14 cellular contexts compared by ENCODE assay signal in genomic region chr3:187997946-187998561, GRCh38.
"Had no signal": no experiment of that assay in that cellular context is flagged by ENCODE, and none has a peak within 500 bp of the region (broad histone marks: within the 10 kb centered on the region; RNA-seq: fewer than 3 reads in every experiment).

No MANE protein-coding gene starts in this region.

- FAIRE-seq: colon, TTC549 had no signal

- H3K27me3 ChIP-seq: ascending aorta, tibial nerve, vagina had no signal

- H3K4me1 ChIP-seq: ascending aorta, psoas muscle, vagina had no signal

- ATAC-seq: activated naive CD8-positive, alpha-beta T cell treated with anti-CD3 and anti-CD28 coated beads, Interleukin-2, amount 50 U/mL, for 24 hours; psoas muscle; sciatic nerve; stimulated activated naive B cell treated with anti-CD40 and anti-IgM and Interleukin-4, amounts not matched to agents 10 μg/mL and 1 μg/mL and 100 μg/mL, for 72 hours had no signal

- H3K27ac Mint-ChIP-seq: stimulated activated naive B cell treated with anti-CD40 and anti-IgM and Interleukin-4, amounts not matched to agents 10 μg/mL and 1 μg/mL and 100 μg/mL, for 72 hours had no signal

- H3K27me3 Mint-ChIP-seq: activated naive CD8-positive, alpha-beta T cell treated with anti-CD3 and anti-CD28 coated beads, Interleukin-2, amount 50 U/mL, for 24 hours; stimulated activated naive B cell treated with anti-CD40 and anti-IgM and Interleukin-4, amounts not matched to agents 10 μg/mL and 1 μg/mL and 100 μg/mL, for 72 hours had no signal

- H3K9me3 ChIP-seq: ascending aorta, psoas muscle, tibial nerve, vagina had no signal

- H3K36me3 ChIP-seq: ascending aorta, tibial nerve, vagina had no signal

- DNase-seq: activated CD4-positive, CD25-positive, alpha-beta regulatory T cell; activated naive CD8-positive, alpha-beta T cell treated with anti-CD3 and anti-CD28 coated beads, Interleukin-2, amount 50 U/mL, for 24 hours; foreskin melanocyte; head of caudate nucleus; nucleus accumbens; psoas muscle; stimulated activated CD4-positive, alpha-beta T cell treated with anti-CD3 and anti-CD28 coated beads, Interleukin-2, amount 100 ng/mL, for 24 hours; stimulated activated naive B cell treated with anti-CD40 and anti-IgM and Interleukin-4, amounts not matched to agents 10 μg/mL and 1 μg/mL and 100 μg/mL, for 72 hours had no signal

- H3K9me3 Mint-ChIP-seq: activated naive CD8-positive, alpha-beta T cell treated with anti-CD3 and anti-CD28 coated beads, Interleukin-2, amount 50 U/mL, for 24 hours; stimulated activated naive B cell treated with anti-CD40 and anti-IgM and Interleukin-4, amounts not matched to agents 10 μg/mL and 1 μg/mL and 100 μg/mL, for 72 hours had no signal

- H3K4me3 ChIP-seq: ascending aorta, psoas muscle, tibial nerve, vagina had no signal

- H3K27ac ChIP-seq: ascending aorta, psoas muscle, tibial nerve, vagina had no signal

- H3K4me3 Mint-ChIP-seq: activated naive CD8-positive, alpha-beta T cell treated with anti-CD3 and anti-CD28 coated beads, Interleukin-2, amount 50 U/mL, for 24 hours; stimulated activated naive B cell treated with anti-CD40 and anti-IgM and Interleukin-4, amounts not matched to agents 10 μg/mL and 1 μg/mL and 100 μg/mL, for 72 hours had no signal
